ENCODE assay signal across 1 cellular context in the genomic region with DNA sequence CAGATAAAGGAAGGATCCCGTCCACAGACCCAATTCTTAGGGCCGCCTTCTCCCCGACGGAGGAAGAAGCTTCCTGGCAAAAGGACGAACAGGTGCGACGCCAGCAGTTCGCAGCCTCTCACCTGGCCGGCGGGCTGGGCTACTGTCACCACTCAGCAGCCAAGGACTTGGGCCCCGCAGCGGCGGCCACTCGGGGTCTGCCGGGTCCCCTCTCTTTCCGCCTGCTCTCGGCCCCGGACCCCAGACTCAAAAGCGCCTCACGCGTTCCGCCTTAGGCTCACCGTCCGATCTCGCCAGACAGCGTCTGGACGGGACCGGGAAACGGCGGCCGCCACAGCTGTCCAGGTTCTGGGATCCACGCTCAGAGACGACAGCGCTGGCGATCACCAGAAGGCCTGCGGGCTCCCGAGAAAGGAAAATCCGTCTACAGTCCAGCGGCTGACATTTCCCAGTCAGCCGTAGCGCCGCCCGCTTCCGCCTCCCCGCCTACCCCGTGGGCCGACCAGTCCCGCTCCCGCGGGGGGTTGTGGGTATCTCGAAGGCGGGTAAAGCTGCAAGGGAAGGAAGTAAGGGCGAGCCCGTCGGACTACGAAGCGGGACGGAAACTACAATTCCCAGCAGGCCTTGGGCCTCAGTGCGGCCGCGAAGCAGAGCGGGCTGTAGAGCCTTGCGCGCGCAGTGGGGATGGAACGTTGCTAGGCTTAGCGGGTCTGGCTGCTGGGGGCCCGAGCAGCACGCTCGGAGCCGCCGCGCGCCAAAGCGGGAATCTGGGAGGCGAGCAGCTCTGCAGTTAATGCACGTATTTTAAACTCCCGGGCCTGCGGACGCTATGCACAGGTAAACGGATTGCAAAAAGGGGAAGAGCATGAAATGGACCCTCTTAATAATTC.
TF ChIP-seq lines count a peak whose summit lies in the region.

A gene (minus strand): TSS at position 454 of the 890 bp plus-strand sequence. CDS start 8,538 bp downstream, outside the sequence.
A gene (plus strand): TSS at position 678 of the 890 bp plus-strand sequence. CDS start 152 bp downstream, at position 830.

TF ChIP-seq in HepG2, 621 proteins besides CTCF, POLR2A, EP300 and RAD21 (continued from another document and continues in another):
- TF ChIP-seq, protein P1, sequence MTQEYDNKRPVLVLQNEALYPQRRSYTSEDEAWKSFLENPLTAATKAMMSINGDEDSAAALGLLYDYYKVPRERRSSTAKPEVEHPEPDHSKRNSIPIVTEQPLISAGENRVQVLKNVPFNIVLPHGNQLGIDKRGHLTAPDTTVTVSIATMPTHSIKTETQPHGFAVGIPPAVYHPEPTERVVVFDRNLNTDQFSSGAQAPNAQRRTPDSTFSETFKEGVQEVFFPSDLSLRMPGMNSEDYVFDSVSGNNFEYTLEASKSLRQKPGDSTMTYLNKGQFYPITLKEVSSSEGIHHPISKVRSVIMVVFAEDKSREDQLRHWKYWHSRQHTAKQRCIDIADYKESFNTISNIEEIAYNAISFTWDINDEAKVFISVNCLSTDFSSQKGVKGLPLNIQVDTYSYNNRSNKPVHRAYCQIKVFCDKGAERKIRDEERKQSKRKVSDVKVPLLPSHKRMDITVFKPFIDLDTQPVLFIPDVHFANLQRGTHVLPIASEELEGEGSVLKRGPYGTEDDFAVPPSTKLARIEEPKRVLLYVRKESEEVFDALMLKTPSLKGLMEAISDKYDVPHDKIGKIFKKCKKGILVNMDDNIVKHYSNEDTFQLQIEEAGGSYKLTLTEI (CRISPR knock-in tag; conservative IDR thresholded peaks at IDR 0.05) = no peak
- TF ChIP-seq SNAPC2 (CRISPR knock-in tag; IDR thresholded peaks at IDR 0.05) (peak; percentile 11; the same call in 1 of the 2 replicates), ZNF451 (CRISPR knock-in tag; IDR thresholded peaks at IDR 0.05) (peak; percentile 76; the same call in 1 of the 2 replicates), TAF1 (CRISPR knock-in tag; IDR thresholded peaks at IDR 0.05) (peak; percentile 80), U2AF2 (IDR thresholded peaks at IDR 0.05; ENCODE audit: low read depth, low read length) (no peak), ZNF589 (CRISPR knock-in tag; conservative IDR thresholded peaks at IDR 0.05) (0 out of 2 replicates have a peak, but pooled peaks have one; percentile 36), NFYB (CRISPR knock-in tag; IDR thresholded peaks at IDR 0.05) (peak; percentile 50), KDM4B (CRISPR knock-in tag; IDR thresholded peaks at IDR 0.05) (peak; percentile 47; the same call in 1 of the 2 replicates), KDM5A (IDR thresholded peaks at IDR 0.05; ENCODE audit: borderline replicate concordance, low read length) (peak; percentile 56; the same call in 1 of the 2 replicates), ZBTB20 (CRISPR knock-in tag; IDR thresholded peaks at IDR 0.05; ENCODE audit: borderline replicate concordance, low read depth) (peak; percentile 42; the same call in 1 of the 2 replicates), SP140L (CRISPR knock-in tag; IDR thresholded peaks at IDR 0.05; ENCODE audit: borderline replicate concordance) (peak; percentile 40; the same call in 1 of the 2 replicates), ZSCAN9 (CRISPR knock-in tag; IDR thresholded peaks at IDR 0.05; ENCODE audit: borderline replicate concordance) (peak; percentile 63), ZNF674 (CRISPR knock-in tag; IDR thresholded peaks at IDR 0.05; ENCODE audit: low read depth) (no peak), FOXA3 (CRISPR knock-in tag; IDR thresholded peaks at IDR 0.05) (peak; percentile 58), KLF6 (CRISPR knock-in tag; IDR thresholded peaks at IDR 0.05) (peak; percentile 29; the same call in 1 of the 2 replicates), HOXA3 (CRISPR knock-in tag; IDR thresholded peaks at IDR 0.05) (peak; percentile 85), SMC3 (IDR thresholded peaks at IDR 0.05; ENCODE audit: low read length) (no peak), HNRNPK (IDR thresholded peaks at IDR 0.05; ENCODE audit: low read depth, low read length, poor library complexity, severe bottlenecking) (no peak), ZNF670 (CRISPR knock-in tag; IDR thresholded peaks at IDR 0.05; ENCODE audit: borderline replicate concordance) (peak; percentile 31; the same call in 1 of the 2 replicates), ZNF619 (CRISPR knock-in tag; IDR thresholded peaks at IDR 0.05) (no peak; the same call in 1 of the 2 replicates), ZNF790 (CRISPR knock-in tag; IDR thresholded peaks at IDR 0.05; ENCODE audit: borderline replicate concordance) (peak; percentile 37; the same call in 1 of the 2 replicates), SOX5 (CRISPR knock-in tag; IDR thresholded peaks at IDR 0.05; ENCODE audit: borderline replicate concordance) (peak; percentile 61; the same call in 1 of the 2 replicates), RAD51 (IDR thresholded peaks at IDR 0.05; ENCODE audit: borderline replicate concordance) (no peak), TARDBP (CRISPR knock-in tag; IDR thresholded peaks at IDR 0.05) (peak; percentile 84), ZBTB42 (CRISPR knock-in tag; IDR thresholded peaks at IDR 0.05) (no peak), ZNF598 (CRISPR knock-in tag; IDR thresholded peaks at IDR 0.05; ENCODE audit: borderline replicate concordance) (0 out of 2 replicates have a peak, but pooled peaks have one; percentile 6), ATRX (CRISPR knock-in tag; IDR thresholded peaks at IDR 0.05; ENCODE audit: borderline replicate concordance) (no peak), SAP130 (CRISPR knock-in tag; IDR thresholded peaks at IDR 0.05; ENCODE audit: low read depth) (peak; percentile 93), SIX1 (CRISPR knock-in tag; IDR thresholded peaks at IDR 0.05; ENCODE audit: borderline replicate concordance) (no peak), ZKSCAN8 (CRISPR knock-in tag; IDR thresholded peaks at IDR 0.05; ENCODE audit: borderline replicate concordance) (no peak)
- TF ChIP-seq, protein P2, sequence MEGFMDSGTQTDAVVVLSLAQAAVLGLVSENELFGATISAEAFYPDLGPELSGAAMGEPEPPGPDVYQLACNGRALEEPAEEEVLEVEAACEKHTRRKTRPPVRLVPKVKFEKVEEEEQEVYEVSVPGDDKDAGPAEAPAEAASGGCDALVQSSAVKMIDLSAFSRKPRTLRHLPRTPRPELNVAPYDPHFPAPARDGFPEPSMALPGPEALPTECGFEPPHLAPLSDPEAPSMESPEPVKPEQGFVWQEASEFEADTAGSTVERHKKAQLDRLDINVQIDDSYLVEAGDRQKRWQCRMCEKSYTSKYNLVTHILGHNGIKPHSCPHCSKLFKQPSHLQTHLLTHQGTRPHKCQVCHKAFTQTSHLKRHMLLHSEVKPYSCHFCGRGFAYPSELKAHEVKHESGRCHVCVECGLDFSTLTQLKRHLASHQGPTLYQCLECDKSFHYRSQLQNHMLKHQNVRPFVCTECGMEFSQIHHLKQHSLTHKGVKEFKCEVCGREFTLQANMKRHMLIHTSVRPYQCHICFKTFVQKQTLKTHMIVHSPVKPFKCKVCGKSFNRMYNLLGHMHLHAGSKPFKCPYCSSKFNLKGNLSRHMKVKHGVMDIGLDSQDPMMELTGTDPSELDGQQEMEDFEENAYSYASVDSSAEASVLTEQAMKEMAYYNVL (CRISPR knock-in tag; IDR thresholded peaks at IDR 0.05; ENCODE audit: borderline replicate concordance) = peak; percentile 58; the same call in 1 of the 2 replicates
- TF ChIP-seq, protein P3, sequence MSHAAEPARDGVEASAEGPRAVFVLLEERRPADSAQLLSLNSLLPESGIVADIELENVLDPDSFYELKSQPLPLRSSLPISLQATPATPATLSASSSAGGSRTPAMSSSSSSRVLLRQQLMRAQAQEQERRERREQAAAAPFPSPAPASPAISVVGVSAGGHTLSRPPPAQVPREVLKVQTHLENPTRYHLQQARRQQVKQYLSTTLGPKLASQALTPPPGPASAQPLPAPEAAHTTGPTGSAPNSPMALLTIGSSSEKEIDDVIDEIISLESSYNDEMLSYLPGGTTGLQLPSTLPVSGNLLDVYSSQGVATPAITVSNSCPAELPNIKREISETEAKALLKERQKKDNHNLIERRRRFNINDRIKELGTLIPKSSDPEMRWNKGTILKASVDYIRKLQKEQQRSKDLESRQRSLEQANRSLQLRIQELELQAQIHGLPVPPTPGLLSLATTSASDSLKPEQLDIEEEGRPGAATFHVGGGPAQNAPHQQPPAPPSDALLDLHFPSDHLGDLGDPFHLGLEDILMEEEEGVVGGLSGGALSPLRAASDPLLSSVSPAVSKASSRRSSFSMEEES (CRISPR knock-in tag; IDR thresholded peaks at IDR 0.05) = 0 out of 2 replicates have a peak, but pooled peaks have one; percentile 27
- TF ChIP-seq, protein P4, sequence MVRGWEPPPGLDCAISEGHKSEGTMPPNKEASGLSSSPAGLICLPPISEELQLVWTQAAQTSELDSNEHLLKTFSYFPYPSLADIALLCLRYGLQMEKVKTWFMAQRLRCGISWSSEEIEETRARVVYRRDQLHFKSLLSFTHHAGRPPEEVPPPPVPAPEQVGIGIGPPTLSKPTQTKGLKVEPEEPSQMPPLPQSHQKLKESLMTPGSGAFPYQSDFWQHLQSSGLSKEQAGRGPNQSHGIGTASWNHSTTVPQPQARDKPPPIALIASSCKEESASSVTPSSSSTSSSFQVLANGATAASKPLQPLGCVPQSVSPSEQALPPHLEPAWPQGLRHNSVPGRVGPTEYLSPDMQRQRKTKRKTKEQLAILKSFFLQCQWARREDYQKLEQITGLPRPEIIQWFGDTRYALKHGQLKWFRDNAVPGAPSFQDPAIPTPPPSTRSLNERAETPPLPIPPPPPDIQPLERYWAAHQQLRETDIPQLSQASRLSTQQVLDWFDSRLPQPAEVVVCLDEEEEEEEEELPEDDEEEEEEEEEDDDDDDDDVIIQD (CRISPR knock-in tag; IDR thresholded peaks at IDR 0.05; ENCODE audit: low read depth) = peak; percentile 68; the same call in 1 of the 2 replicates
- TF ChIP-seq, protein P5, sequence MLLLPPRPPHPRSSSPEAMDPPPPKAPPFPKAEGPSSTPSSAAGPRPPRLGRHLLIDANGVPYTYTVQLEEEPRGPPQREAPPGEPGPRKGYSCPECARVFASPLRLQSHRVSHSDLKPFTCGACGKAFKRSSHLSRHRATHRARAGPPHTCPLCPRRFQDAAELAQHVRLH (CRISPR knock-in tag; IDR thresholded peaks at IDR 0.05; ENCODE audit: borderline replicate concordance, low read depth) = peak; percentile 64; the same call in 1 of the 2 replicates
- TF ChIP-seq, protein P6, sequence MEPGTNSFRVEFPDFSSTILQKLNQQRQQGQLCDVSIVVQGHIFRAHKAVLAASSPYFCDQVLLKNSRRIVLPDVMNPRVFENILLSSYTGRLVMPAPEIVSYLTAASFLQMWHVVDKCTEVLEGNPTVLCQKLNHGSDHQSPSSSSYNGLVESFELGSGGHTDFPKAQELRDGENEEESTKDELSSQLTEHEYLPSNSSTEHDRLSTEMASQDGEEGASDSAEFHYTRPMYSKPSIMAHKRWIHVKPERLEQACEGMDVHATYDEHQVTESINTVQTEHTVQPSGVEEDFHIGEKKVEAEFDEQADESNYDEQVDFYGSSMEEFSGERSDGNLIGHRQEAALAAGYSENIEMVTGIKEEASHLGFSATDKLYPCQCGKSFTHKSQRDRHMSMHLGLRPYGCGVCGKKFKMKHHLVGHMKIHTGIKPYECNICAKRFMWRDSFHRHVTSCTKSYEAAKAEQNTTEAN (CRISPR knock-in tag; conservative IDR thresholded peaks at IDR 0.05) = peak; percentile 7; the same call in 1 of the 2 replicates
- TF ChIP-seq, protein P7, sequence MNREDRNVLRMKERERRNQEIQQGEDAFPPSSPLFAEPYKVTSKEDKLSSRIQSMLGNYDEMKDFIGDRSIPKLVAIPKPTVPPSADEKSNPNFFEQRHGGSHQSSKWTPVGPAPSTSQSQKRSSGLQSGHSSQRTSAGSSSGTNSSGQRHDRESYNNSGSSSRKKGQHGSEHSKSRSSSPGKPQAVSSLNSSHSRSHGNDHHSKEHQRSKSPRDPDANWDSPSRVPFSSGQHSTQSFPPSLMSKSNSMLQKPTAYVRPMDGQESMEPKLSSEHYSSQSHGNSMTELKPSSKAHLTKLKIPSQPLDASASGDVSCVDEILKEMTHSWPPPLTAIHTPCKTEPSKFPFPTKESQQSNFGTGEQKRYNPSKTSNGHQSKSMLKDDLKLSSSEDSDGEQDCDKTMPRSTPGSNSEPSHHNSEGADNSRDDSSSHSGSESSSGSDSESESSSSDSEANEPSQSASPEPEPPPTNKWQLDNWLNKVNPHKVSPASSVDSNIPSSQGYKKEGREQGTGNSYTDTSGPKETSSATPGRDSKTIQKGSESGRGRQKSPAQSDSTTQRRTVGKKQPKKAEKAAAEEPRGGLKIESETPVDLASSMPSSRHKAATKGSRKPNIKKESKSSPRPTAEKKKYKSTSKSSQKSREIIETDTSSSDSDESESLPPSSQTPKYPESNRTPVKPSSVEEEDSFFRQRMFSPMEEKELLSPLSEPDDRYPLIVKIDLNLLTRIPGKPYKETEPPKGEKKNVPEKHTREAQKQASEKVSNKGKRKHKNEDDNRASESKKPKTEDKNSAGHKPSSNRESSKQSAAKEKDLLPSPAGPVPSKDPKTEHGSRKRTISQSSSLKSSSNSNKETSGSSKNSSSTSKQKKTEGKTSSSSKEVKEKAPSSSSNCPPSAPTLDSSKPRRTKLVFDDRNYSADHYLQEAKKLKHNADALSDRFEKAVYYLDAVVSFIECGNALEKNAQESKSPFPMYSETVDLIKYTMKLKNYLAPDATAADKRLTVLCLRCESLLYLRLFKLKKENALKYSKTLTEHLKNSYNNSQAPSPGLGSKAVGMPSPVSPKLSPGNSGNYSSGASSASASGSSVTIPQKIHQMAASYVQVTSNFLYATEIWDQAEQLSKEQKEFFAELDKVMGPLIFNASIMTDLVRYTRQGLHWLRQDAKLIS (CRISPR knock-in tag; IDR thresholded peaks at IDR 0.05) = no peak
- TF ChIP-seq, protein P8, sequence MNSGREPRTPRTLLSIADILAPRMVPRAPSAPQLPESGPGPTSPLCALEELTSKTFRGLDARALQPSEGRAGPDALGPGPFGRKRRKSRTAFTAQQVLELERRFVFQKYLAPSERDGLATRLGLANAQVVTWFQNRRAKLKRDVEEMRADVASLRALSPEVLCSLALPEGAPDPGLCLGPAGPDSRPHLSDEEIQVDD (CRISPR knock-in tag; IDR thresholded peaks at IDR 0.05; ENCODE audit: borderline replicate concordance) = 0 out of 2 replicates have a peak, but pooled peaks have one; percentile 23
- TF ChIP-seq, protein P9, sequence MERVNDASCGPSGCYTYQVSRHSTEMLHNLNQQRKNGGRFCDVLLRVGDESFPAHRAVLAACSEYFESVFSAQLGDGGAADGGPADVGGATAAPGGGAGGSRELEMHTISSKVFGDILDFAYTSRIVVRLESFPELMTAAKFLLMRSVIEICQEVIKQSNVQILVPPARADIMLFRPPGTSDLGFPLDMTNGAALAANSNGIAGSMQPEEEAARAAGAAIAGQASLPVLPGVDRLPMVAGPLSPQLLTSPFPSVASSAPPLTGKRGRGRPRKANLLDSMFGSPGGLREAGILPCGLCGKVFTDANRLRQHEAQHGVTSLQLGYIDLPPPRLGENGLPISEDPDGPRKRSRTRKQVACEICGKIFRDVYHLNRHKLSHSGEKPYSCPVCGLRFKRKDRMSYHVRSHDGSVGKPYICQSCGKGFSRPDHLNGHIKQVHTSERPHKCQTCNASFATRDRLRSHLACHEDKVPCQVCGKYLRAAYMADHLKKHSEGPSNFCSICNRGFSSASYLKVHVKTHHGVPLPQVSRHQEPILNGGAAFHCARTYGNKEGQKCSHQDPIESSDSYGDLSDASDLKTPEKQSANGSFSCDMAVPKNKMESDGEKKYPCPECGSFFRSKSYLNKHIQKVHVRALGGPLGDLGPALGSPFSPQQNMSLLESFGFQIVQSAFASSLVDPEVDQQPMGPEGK (CRISPR knock-in tag; IDR thresholded peaks at IDR 0.05) = peak; percentile 78
- TF ChIP-seq, protein P10, sequence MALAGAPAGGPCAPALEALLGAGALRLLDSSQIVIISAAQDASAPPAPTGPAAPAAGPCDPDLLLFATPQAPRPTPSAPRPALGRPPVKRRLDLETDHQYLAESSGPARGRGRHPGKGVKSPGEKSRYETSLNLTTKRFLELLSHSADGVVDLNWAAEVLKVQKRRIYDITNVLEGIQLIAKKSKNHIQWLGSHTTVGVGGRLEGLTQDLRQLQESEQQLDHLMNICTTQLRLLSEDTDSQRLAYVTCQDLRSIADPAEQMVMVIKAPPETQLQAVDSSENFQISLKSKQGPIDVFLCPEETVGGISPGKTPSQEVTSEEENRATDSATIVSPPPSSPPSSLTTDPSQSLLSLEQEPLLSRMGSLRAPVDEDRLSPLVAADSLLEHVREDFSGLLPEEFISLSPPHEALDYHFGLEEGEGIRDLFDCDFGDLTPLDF (CRISPR knock-in tag; IDR thresholded peaks at IDR 0.05) = peak; percentile 99
